ENCODE assay signal across 1 cellular context in genomic region chr1:231883382-231883781, GRCh38.
TF ChIP-seq lines count a peak whose summit lies in the region.

No MANE protein-coding gene starts in this region.

TF ChIP-seq in HCT116, 20 proteins besides CTCF, POLR2A, EP300 and RAD21 (continued from another document):
- no peak for TF ChIP-seq REST (IDR thresholded peaks at IDR 0.05; ENCODE audit: low read depth)
